30 cellular contexts compared by ENCODE assay signal in genomic region chr3:94596141-94596540, GRCh38.
"Had no signal": no experiment of that assay in that cellular context is flagged by ENCODE, and none has a peak within 500 bp of the region (broad histone marks: within the 10 kb centered on the region; RNA-seq: fewer than 3 reads in every experiment).

No MANE protein-coding gene starts in this region.

- ATAC-seq: activated CD4-positive, alpha-beta T cell treated with anti-CD3 and anti-CD28 coated beads for 36 hours; activated CD8-positive, alpha-beta memory T cell treated with anti-CD3 and anti-CD28 coated beads, Interleukin-2, amount 10 ng/mL, durations not matched to agents 7 days and 5 days; activated CD8-positive, alpha-beta T cell treated with anti-CD3 and anti-CD28 coated beads, Interleukin-2, amount 10 ng/mL, durations not matched to agents 7 days and 5 days; activated naive CD8-positive, alpha-beta T cell treated with anti-CD3 and anti-CD28 coated beads, Interleukin-2, amount 50 U/mL, for 24 hours; body of pancreas; gastroesophageal sphincter; T-helper 17 cell had no signal

- H3K27ac Mint-ChIP-seq: activated CD4-positive, alpha-beta memory T cell treated with anti-CD3 and anti-CD28 coated beads for 36 hours; activated CD4-positive, alpha-beta T cell treated with anti-CD3 and anti-CD28 coated beads for 36 hours; activated CD4-positive, alpha-beta T cell treated with anti-CD3 and anti-CD28 coated beads, Interleukin-2, amount 10 ng/mL, durations not matched to agents 24 days and 14 days; activated CD8-positive, alpha-beta memory T cell treated with anti-CD3 and anti-CD28 coated beads, Interleukin-2, amount 10 ng/mL, durations not matched to agents 7 days and 5 days; activated CD8-positive, alpha-beta T cell treated with anti-CD3 and anti-CD28 coated beads, Interleukin-2, amount 10 ng/mL, durations not matched to agents 7 days and 5 days; activated naive CD4-positive, alpha-beta T cell treated with anti-CD3 and anti-CD28 coated beads for 36 hours; activated naive CD4-positive, alpha-beta T cell treated with anti-CD3 and anti-CD28 coated beads, Interleukin-2, amount 50 U/mL, for 24 hours; activated naive CD8-positive, alpha-beta T cell treated with anti-CD3 and anti-CD28 coated beads for 36 hours; activated naive CD8-positive, alpha-beta T cell treated with anti-CD3 and anti-CD28 coated beads, Interleukin-2, amount 50 U/mL, for 24 hours; activated T-helper 1 cell treated with anti-CD3 and anti-CD28 coated beads, Interleukin-12 subunit alpha, Interleukin-12 subunit beta, Interleukin-2, Interleukin-4 antibody, amounts not matched to agents 30 ng/mL and 10 ng/mL and 1 ng/mL, durations not matched to agents 14 hours and 24 hours and 36 hours; activated T-helper 2 cell treated with anti-CD3 and anti-CD28 coated beads, Interferon-gamma antibody, Interleukin-2, Interleukin-4, amounts not matched to agents 10 μg/mL and 5 μg/mL and 100 μg/mL, durations not matched to agents 14 hours and 24 hours and 36 hours; T-helper 17 cell; T-helper 2 cell treated with Interferon-gamma antibody and Interleukin-4, amounts not matched to agents 5 μg/mL and 100 μg/mL, for 36 hours had no signal

- DNase-seq: activated CD4-positive, alpha-beta memory T cell treated with anti-CD3 and anti-CD28 coated beads for 36 hours; activated CD4-positive, alpha-beta T cell treated with anti-CD3 and anti-CD28 coated beads for 36 hours; activated CD4-positive, alpha-beta T cell treated with anti-CD3 and anti-CD28 coated beads, Interleukin-2, amount 10 ng/mL, durations not matched to agents 24 days and 14 days; activated CD4-positive, CD25-positive, alpha-beta regulatory T cell; activated CD4-positive, CD25-positive, alpha-beta regulatory T cell treated with anti-CD3 and anti-CD28 coated beads, Interleukin-2, amount 50 U/mL, for 72 hours; activated CD8-positive, alpha-beta memory T cell treated with anti-CD3 and anti-CD28 coated beads, Interleukin-2, amount 10 ng/mL, durations not matched to agents 7 days and 5 days; activated CD8-positive, alpha-beta memory T cell treated with anti-CD3 and anti-CD28 coated beads, Interleukin-2, amount 50 U/mL, for 4 hours; activated CD8-positive, alpha-beta T cell treated with anti-CD3 and anti-CD28 coated beads, Interleukin-2, amount 10 ng/mL, durations not matched to agents 7 days and 5 days; activated effector memory CD4-positive, alpha-beta T cell treated with anti-CD3 and anti-CD28 coated beads, Interleukin-2, amount 50 U/mL, for 16 hours; activated naive CD4-positive, alpha-beta T cell treated with anti-CD3 and anti-CD28 coated beads for 36 hours; activated naive CD8-positive, alpha-beta T cell treated with anti-CD3 and anti-CD28 coated beads for 36 hours; activated naive CD8-positive, alpha-beta T cell treated with anti-CD3 and anti-CD28 coated beads, Interleukin-2, amount 50 U/mL, for 24 hours; activated T-cell treated with anti-CD3 and anti-CD28 coated beads, Interleukin-2, amount 50 U/mL, for 1 hour; activated T-cell treated with anti-CD3 and anti-CD28 coated beads, Interleukin-2, amount 50 U/mL, for 48 hours; adrenal gland; amygdala; aorta; body of pancreas; colonic mucosa; effector CD8-positive, alpha-beta T cell; esophagus squamous epithelium; foreskin melanocyte; T-helper 1 cell; T-helper 17 cell; T1000 had no signal

- H3K36me3 Mint-ChIP-seq: activated CD4-positive, alpha-beta memory T cell treated with anti-CD3 and anti-CD28 coated beads for 36 hours; activated CD8-positive, alpha-beta memory T cell treated with anti-CD3 and anti-CD28 coated beads, Interleukin-2, amount 10 ng/mL, durations not matched to agents 7 days and 5 days; activated naive CD4-positive, alpha-beta T cell treated with anti-CD3 and anti-CD28 coated beads, Interleukin-2, amount 50 U/mL, for 24 hours; activated naive CD8-positive, alpha-beta T cell treated with anti-CD3 and anti-CD28 coated beads for 36 hours had no signal

- H3K9me3 Mint-ChIP-seq: activated CD4-positive, alpha-beta memory T cell treated with anti-CD3 and anti-CD28 coated beads for 36 hours; activated CD4-positive, alpha-beta T cell treated with anti-CD3 and anti-CD28 coated beads, Interleukin-2, amount 10 ng/mL, durations not matched to agents 24 days and 14 days; activated naive CD4-positive, alpha-beta T cell treated with anti-CD3 and anti-CD28 coated beads, Interleukin-2, amount 50 U/mL, for 24 hours; activated T-helper 1 cell treated with anti-CD3 and anti-CD28 coated beads, Interleukin-12 subunit alpha, Interleukin-12 subunit beta, Interleukin-2, Interleukin-4 antibody, amounts not matched to agents 30 ng/mL and 10 ng/mL and 1 ng/mL, durations not matched to agents 14 hours and 24 hours and 36 hours had no signal

- H3K4me1 Mint-ChIP-seq: activated CD4-positive, alpha-beta T cell treated with anti-CD3 and anti-CD28 coated beads for 36 hours; activated CD4-positive, alpha-beta T cell treated with anti-CD3 and anti-CD28 coated beads, Interleukin-2, amount 10 ng/mL, durations not matched to agents 24 days and 14 days; activated CD8-positive, alpha-beta memory T cell treated with anti-CD3 and anti-CD28 coated beads, Interleukin-2, amount 10 ng/mL, durations not matched to agents 7 days and 5 days; activated naive CD4-positive, alpha-beta T cell treated with anti-CD3 and anti-CD28 coated beads, Interleukin-2, amount 50 U/mL, for 24 hours; activated naive CD8-positive, alpha-beta T cell treated with anti-CD3 and anti-CD28 coated beads for 36 hours; activated naive CD8-positive, alpha-beta T cell treated with anti-CD3 and anti-CD28 coated beads, Interleukin-2, amount 50 U/mL, for 24 hours; T-helper 17 cell had no signal

- H3K4me3 Mint-ChIP-seq: activated CD4-positive, alpha-beta memory T cell treated with anti-CD3 and anti-CD28 coated beads for 36 hours; activated CD4-positive, alpha-beta T cell treated with anti-CD3 and anti-CD28 coated beads for 36 hours; activated CD4-positive, alpha-beta T cell treated with anti-CD3 and anti-CD28 coated beads, Interleukin-2, amount 10 ng/mL, durations not matched to agents 24 days and 14 days; activated CD8-positive, alpha-beta memory T cell treated with anti-CD3 and anti-CD28 coated beads, Interleukin-2, amount 10 ng/mL, durations not matched to agents 7 days and 5 days; activated CD8-positive, alpha-beta T cell treated with anti-CD3 and anti-CD28 coated beads, Interleukin-2, amount 10 ng/mL, durations not matched to agents 7 days and 5 days; activated naive CD4-positive, alpha-beta T cell treated with anti-CD3 and anti-CD28 coated beads for 36 hours; activated naive CD4-positive, alpha-beta T cell treated with anti-CD3 and anti-CD28 coated beads, Interleukin-2, amount 50 U/mL, for 24 hours; activated naive CD8-positive, alpha-beta T cell treated with anti-CD3 and anti-CD28 coated beads for 36 hours; activated naive CD8-positive, alpha-beta T cell treated with anti-CD3 and anti-CD28 coated beads, Interleukin-2, amount 50 U/mL, for 24 hours; activated T-helper 1 cell treated with anti-CD3 and anti-CD28 coated beads, Interleukin-12 subunit alpha, Interleukin-12 subunit beta, Interleukin-2, Interleukin-4 antibody, amounts not matched to agents 30 ng/mL and 10 ng/mL and 1 ng/mL, durations not matched to agents 14 hours and 24 hours and 36 hours; T-helper 17 cell; T-helper 2 cell treated with Interferon-gamma antibody and Interleukin-4, amounts not matched to agents 5 μg/mL and 100 μg/mL, for 36 hours had no signal

- H3K27me3 Mint-ChIP-seq: activated CD4-positive, alpha-beta memory T cell treated with anti-CD3 and anti-CD28 coated beads for 36 hours; activated CD4-positive, alpha-beta T cell treated with anti-CD3 and anti-CD28 coated beads for 36 hours; activated CD4-positive, alpha-beta T cell treated with anti-CD3 and anti-CD28 coated beads, Interleukin-2, amount 10 ng/mL, durations not matched to agents 24 days and 14 days; activated CD8-positive, alpha-beta memory T cell treated with anti-CD3 and anti-CD28 coated beads, Interleukin-2, amount 10 ng/mL, durations not matched to agents 7 days and 5 days; activated naive CD4-positive, alpha-beta T cell treated with anti-CD3 and anti-CD28 coated beads, Interleukin-2, amount 50 U/mL, for 24 hours; activated naive CD8-positive, alpha-beta T cell treated with anti-CD3 and anti-CD28 coated beads for 36 hours; activated naive CD8-positive, alpha-beta T cell treated with anti-CD3 and anti-CD28 coated beads, Interleukin-2, amount 50 U/mL, for 24 hours; T-helper 17 cell had no signal
